3 cellular contexts compared by ENCODE assay signal in the genomic region with DNA sequence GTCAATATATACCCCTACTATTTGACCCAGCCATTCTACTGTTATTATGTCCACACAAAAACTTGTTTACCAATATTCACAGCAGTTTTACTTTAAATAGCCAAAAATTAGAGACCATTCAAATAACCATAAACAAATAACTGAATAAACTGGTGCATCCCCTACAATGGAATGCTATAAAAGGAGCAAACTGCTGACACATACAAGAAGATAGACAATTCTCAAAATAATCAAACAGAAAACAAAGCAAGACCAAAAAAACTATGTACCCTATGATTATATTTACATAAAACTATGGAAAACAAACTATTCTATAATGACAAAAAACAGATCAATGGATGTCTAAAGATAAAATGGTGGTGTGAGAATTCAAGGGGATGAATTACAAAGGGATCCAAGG.
A peak's percentile ranks its signal among the peaks of the same experiment; 100 is the strongest.
TF ChIP-seq lines count a peak whose summit lies in the region.

No MANE protein-coding gene starts in this region.

TF ChIP-seq in HepG2, 621 proteins besides CTCF, POLR2A, EP300 and RAD21:
- TF ChIP-seq MAFF (IDR thresholded peaks at IDR 0.05; ENCODE audit: low read depth, low read length) (peak; percentile 57; the same call in 1 of the 2 replicates), MAFK (conservative IDR thresholded peaks at IDR 0.05 in 1 of 2, IDR thresholded peaks at IDR 0.05 in 1 of 2; ENCODE audit: low read length in 2 of 2) (peak; percentile 69 to 83), ZNF841 (CRISPR knock-in tag; IDR thresholded peaks at IDR 0.05; ENCODE audit: borderline replicate concordance) (no peak)

TF ChIP-seq in A549, 52 proteins besides CTCF, POLR2A, EP300 and RAD21:
- peak; percentile 34 for TF ChIP-seq MAFK (IDR thresholded peaks at IDR 0.05; ENCODE audit: partially characterized antibody)
- TF ChIP-seq, protein P1, sequence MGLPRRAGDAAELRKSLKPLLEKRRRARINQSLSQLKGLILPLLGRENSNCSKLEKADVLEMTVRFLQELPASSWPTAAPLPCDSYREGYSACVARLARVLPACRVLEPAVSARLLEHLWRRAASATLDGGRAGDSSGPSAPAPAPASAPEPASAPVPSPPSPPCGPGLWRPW (IDR thresholded peaks at IDR 0.05) = no peak
- no peak for TF ChIP-seq HDAC2 (IDR thresholded peaks at IDR 0.05)
- TF ChIP-seq TFCP2L1 (CRISPR knock-in tag; IDR thresholded peaks at IDR 0.05) = no peak
- no peak for TF ChIP-seq HEYL (CRISPR knock-in tag; IDR thresholded peaks at IDR 0.05)
- TF ChIP-seq SREBF2 (IDR thresholded peaks at IDR 0.05) = no peak
- no peak for TF ChIP-seq PHF8 (IDR thresholded peaks at IDR 0.05; ENCODE audit: borderline replicate concordance, low read depth)
- no peak for TF ChIP-seq EHMT2 (IDR thresholded peaks at IDR 0.05; ENCODE audit: low read depth)
- TF ChIP-seq KDM5A (IDR thresholded peaks at IDR 0.05) = no peak

TF ChIP-seq in IMR-90, 13 proteins besides CTCF, POLR2A, EP300 and RAD21:
- no peak for TF ChIP-seq SMC3 (IDR thresholded peaks at IDR 0.05; ENCODE audit: low read depth, low read length)
- no peak for TF ChIP-seq MXI1 (IDR thresholded peaks at IDR 0.05; ENCODE audit: borderline replicate concordance, low read depth, low read length)
- TF ChIP-seq MAFK (IDR thresholded peaks at IDR 0.05; ENCODE audit: low read depth, low read length) = peak; percentile 40; the same call in 1 of the 2 replicates
- no peak for TF ChIP-seq RFX5 (IDR thresholded peaks at IDR 0.05; ENCODE audit: low read depth, low read length)
- no peak for TF ChIP-seq RCOR1 (IDR thresholded peaks at IDR 0.05; ENCODE audit: insufficient replicate concordance, low read length)
TF ChIP-seq in IMR-90: peak in this region for 1.
